15 cellular contexts compared by ENCODE assay signal in the genomic region with DNA sequence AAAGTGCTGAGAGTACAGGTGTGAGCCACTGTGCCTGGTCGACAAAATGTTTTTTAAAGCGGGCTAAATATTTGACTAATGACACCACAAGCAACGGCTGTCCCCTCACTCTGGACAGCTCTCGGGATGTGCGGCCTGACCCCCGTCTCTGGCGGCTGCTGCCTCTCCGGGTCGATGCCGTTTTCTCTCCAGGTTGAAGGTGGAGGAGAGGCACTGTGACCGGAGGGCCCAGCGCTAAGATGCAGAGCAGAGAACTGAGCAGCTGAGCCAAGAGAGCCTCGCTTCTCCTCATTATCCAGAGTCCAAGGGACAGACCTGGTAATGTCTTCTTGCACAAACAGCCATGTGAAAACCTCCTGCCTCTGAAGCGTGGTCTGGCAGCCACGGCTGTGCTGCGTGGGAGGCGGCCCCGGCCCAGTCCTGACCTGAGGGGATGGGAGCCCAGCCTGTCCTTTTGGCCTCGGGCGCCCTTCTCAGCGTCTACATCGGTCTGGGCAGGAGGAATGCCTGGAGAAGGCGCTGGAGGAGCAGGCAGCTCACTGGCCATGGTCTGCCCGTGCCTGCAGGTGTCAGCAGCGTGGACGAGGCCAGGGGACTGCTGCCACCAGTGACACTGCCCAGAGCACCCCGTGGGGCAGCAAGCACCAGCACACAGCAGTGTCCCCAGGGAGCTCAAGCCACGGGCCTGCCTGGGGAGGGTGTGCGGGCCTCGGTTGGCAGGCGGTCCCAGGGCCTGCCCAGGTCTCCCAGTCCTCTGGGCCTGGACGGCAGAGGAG. TPM values are rescaled to one million over a fixed set of nuclear protein-coding genes. Genes with fewer than 3 reads are reported as not detected.
DNase-seq lines count a peak whose midpoint lies in the region; TF ChIP-seq lines count a peak whose summit lies in the region.
"Had no signal": no experiment of that assay in that cellular context is flagged by ENCODE, and none has a peak within 500 bp of the region (broad histone marks: within the 10 kb centered on the region; RNA-seq: fewer than 3 reads in every experiment).

No MANE protein-coding gene starts in this region.

- peaks cover 0 to 6% (median 0%) of the 10 kb centered on the region in 7 donors for H3K9me3 Mint-ChIP-seq in CD14-positive monocyte
- H3K9me3 Mint-ChIP-seq: activated naive CD4-positive, alpha-beta T cell treated with anti-CD3 and anti-CD28 coated beads for 36 hours; brain; dendritic cell treated with granulocyte-macrophage colony-stimulating factor and Interleukin-4, amounts not matched to agents 40 ng/mL and 50 ng/mL, for 4 days had no signal

- H3K4me3 Mint-ChIP-seq in CD14-positive monocyte, result no peak overlapping the region
- H3K4me3 Mint-ChIP-seq: activated naive CD4-positive, alpha-beta T cell treated with anti-CD3 and anti-CD28 coated beads for 36 hours; brain; dendritic cell treated with granulocyte-macrophage colony-stimulating factor and Interleukin-4, amounts not matched to agents 40 ng/mL and 50 ng/mL, for 4 days had no signal

- H3K27ac Mint-ChIP-seq in CD14-positive monocyte, result no peak overlapping the region
- H3K27ac Mint-ChIP-seq: activated naive CD4-positive, alpha-beta T cell treated with anti-CD3 and anti-CD28 coated beads for 36 hours had no signal

- no peak overlapping the region for H3K4me2 ChIP-seq in trophoblast cell (ENCODE audit: low read length)

- no peak overlapping the region for H2AK5ac ChIP-seq in trophoblast cell (ENCODE audit: low read length)

- no peaks in the 10 kb centered on the region for H3K36me3 Mint-ChIP-seq in CD14-positive monocyte

- H2BK12ac ChIP-seq in trophoblast cell (ENCODE audit: low read length), result no peak overlapping the region

- peaks cover 0 to 2% (median 0%) of the 10 kb centered on the region in 3 donors for H3K27me3 Mint-ChIP-seq in CD14-positive monocyte (ENCODE audit: low read depth in 3 of 3)
- H3K27me3 Mint-ChIP-seq: brain; dendritic cell treated with granulocyte-macrophage colony-stimulating factor and Interleukin-4, amounts not matched to agents 40 ng/mL and 50 ng/mL, for 4 days had no signal

- no CpG with 5 or more reads among the region's 32 CpGs for WGBS in trophoblast cell (ENCODE audit: extremely low coverage, insufficient coverage, insufficient read length)

- no peak overlapping the region for H3K23ac ChIP-seq in trophoblast cell (ENCODE audit: low read length)

- H3K14ac ChIP-seq in trophoblast cell (ENCODE audit: low read length), result no peak overlapping the region

- no peak for TF ChIP-seq CTCF in CD14-positive monocyte (IDR thresholded peaks at IDR 0.05)
- no peak for TF ChIP-seq CTCF in left ventricle myocardium inferior (IDR thresholded peaks at IDR 0.05; ENCODE audit: borderline replicate concordance)

- H3K27me3 ChIP-seq in left ventricle myocardium inferior (ENCODE audit: low read depth), result no peaks in the 10 kb centered on the region
- H3K27me3 ChIP-seq in trophoblast cell (ENCODE audit: insufficient read depth, low read length), result no peaks in the 10 kb centered on the region
- H3K27me3 ChIP-seq: suprapubic skin had no signal

- no peak overlapping the region for H3K4me3 ChIP-seq in left ventricle myocardium inferior
- no peak overlapping the region for H3K4me3 ChIP-seq in trophoblast cell (ENCODE audit: low read depth, low read length)
- H3K4me3 ChIP-seq: GM23248, SK-N-MC, suprapubic skin had no signal

- peaks cover 9% of the 10 kb centered on the region for H3K4me1 Mint-ChIP-seq in CD14-positive monocyte

- intact Hi-C loops in CD14-positive monocyte (cut with micrococcal nuclease), result loop anchor here (1.0 kb wide), 1 partner anchor 186 kb away; no protein-coding TSS in a partner anchor
- intact Hi-C loops in left ventricle myocardium inferior (cut with micrococcal nuclease), result loop anchor here (5.0 kb wide), 1 partner anchor 184 kb away; no protein-coding TSS in a partner anchor

- no peak overlapping the region for H3K18ac ChIP-seq in trophoblast cell (ENCODE audit: low read length)

- H2BK5ac ChIP-seq in trophoblast cell (ENCODE audit: low read depth, low read length, poor library complexity), result no peak overlapping the region

- no peak overlapping the region for H4K12ac ChIP-seq in trophoblast cell (ENCODE audit: low read depth, low read length)

- DNase-seq in CD14-positive monocyte (ENCODE audit: low spot score), result peak; percentile 43
- DNase-seq in SK-N-DZ (ENCODE audit: low spot score), result peak; percentile 22
- no peak for DNase-seq in left ventricle myocardium inferior
- peak; percentile 33 to 53 for DNase-seq in trophoblast cell
- DNase-seq in foreskin melanocyte, result no peak
- DNase-seq in D341Med (ENCODE audit: low spot score), result no peak
- no peak for DNase-seq in NCI-H2081 treated with DMSO at 0.1 percent for 48 hours (lab: John Stamatoyannopoulos, UW)
- DNase-seq in NCI-H526 treated with DMSO at 0.1 percent for 48 hours (lab: John Stamatoyannopoulos, UW), result no peak
- DNase-seq: NCI-H510A treated with DMSO at 0.1 percent for 48 hours had no signal

- H3K4ac ChIP-seq in trophoblast cell (ENCODE audit: low read depth, low read length), result no peak overlapping the region

- no peak overlapping the region for H3K9ac ChIP-seq in trophoblast cell (ENCODE audit: low read length)
- H3K9ac ChIP-seq: GM23248 had no signal

- no peak overlapping the region for H4K91ac ChIP-seq in trophoblast cell (ENCODE audit: low read depth, low read length)

- H3K79me2 ChIP-seq in trophoblast cell (ENCODE audit: control insufficient read depth, insufficient read depth, low read length, poor library complexity), result no peaks in the 10 kb centered on the region

- no peaks in the 10 kb centered on the region for H3K9me3 ChIP-seq in left ventricle myocardium inferior (replicated peaks)
- H3K9me3 ChIP-seq in trophoblast cell (ENCODE audit: insufficient read depth, low read depth, low read length), result no peaks in the 10 kb centered on the region
- H3K9me3 ChIP-seq: suprapubic skin had no signal

- H4K8ac ChIP-seq in trophoblast cell (ENCODE audit: low read depth, low read length), result no peak overlapping the region

- H3K36me3 ChIP-seq in left ventricle myocardium inferior (no peaks in the 10 kb centered on the region), trophoblast cell (ENCODE audit: control insufficient read depth in 1 of 2, insufficient read depth in 2 of 2, low read length in 2 of 2) (no peaks in the 10 kb centered on the region)
- H3K36me3 ChIP-seq: suprapubic skin had no signal

- H3K27ac ChIP-seq in left ventricle myocardium inferior (replicated peaks), result peak overlapping the region; percentile 27
- H3K27ac ChIP-seq in trophoblast cell (ENCODE audit: low read depth, low read length), result no peak overlapping the region
- H3K27ac ChIP-seq: GM23248, SK-N-MC, suprapubic skin had no signal

- H3K4me1 ChIP-seq in left ventricle myocardium inferior (peaks cover 13% of the 10 kb centered on the region), trophoblast cell (ENCODE audit: control insufficient read depth in 1 of 2, insufficient read depth in 2 of 2, low read length in 2 of 2) (no peaks in the 10 kb centered on the region)

- no peak overlapping the region for H2AFZ ChIP-seq in trophoblast cell (ENCODE audit: insufficient read depth, low read length, poor library complexity)
- H2AFZ ChIP-seq: GM23248 had no signal

- no peak overlapping the region for H2BK120ac ChIP-seq in trophoblast cell (ENCODE audit: insufficient read depth, low read length, poor library complexity)

- no peaks in the 10 kb centered on the region for H3K79me1 ChIP-seq in trophoblast cell (ENCODE audit: low read length)

RNA-seq across cellular contexts. Expression of a gene that starts 10.3 kb away (rescaled TPM):
- 1 to 10 TPM; 1.5 to 1.7 TPM for polyA plus RNA-seq in CD14-positive monocyte
- polyA plus RNA-seq in SK-N-DZ (2014; cell fraction: cytosol; rRNA removed), result 5.8 and 10.3 TPM in 2 replicates
- polyA plus RNA-seq in SK-N-DZ (2014; cell fraction: nucleus; rRNA removed), result 8.9 and 12.9 TPM in 2 replicates
- 4.5 TPM for total RNA-seq in left ventricle myocardium inferior
- 3.2 and 3.5 TPM in 2 replicates for polyA plus RNA-seq in trophoblast cell (2013)

RNA-seq across cellular contexts. Expression of a gene that starts 10.6 kb away (rescaled TPM):
- 100 to 1,000 TPM; 193 to 235 TPM for polyA plus RNA-seq in CD14-positive monocyte
- polyA plus RNA-seq in SK-N-DZ (2014; cell fraction: cytosol; rRNA removed), result 43.2 and 57.3 TPM in 2 replicates
- 55.7 and 86.5 TPM in 2 replicates for polyA plus RNA-seq in SK-N-DZ (2014; cell fraction: nucleus; rRNA removed)
- 80.5 TPM for total RNA-seq in left ventricle myocardium inferior
- 186 and 190 TPM in 2 replicates for polyA plus RNA-seq in trophoblast cell (2013)

RNA-seq across cellular contexts. Expression of a gene that starts 31.4 kb away (rescaled TPM):
- 10 to 100 TPM in 1 of 2 donors, 1 to 10 TPM in 1; 8.2 to 10.5 TPM for polyA plus RNA-seq in CD14-positive monocyte
- polyA plus RNA-seq in SK-N-DZ (2014; cell fraction: cytosol; rRNA removed), result 22.5 and 23.5 TPM in 2 replicates
- 16.4 and 21.5 TPM in 2 replicates for polyA plus RNA-seq in SK-N-DZ (2014; cell fraction: nucleus; rRNA removed)
- total RNA-seq in left ventricle myocardium inferior, result 15.8 TPM
- 9.4 and 9.5 TPM in 2 replicates for polyA plus RNA-seq in trophoblast cell (2013)

Comparison
In these comparisons a context has a peak if more than half of its experiments do, and no peak if none do; other contexts are left out.
1. DNase-seq: peak in CD14-positive monocyte (single experiment), SK-N-DZ (single experiment) and trophoblast cell (2 of 2); none in left ventricle myocardium inferior (single experiment), foreskin melanocyte (single experiment), D341Med (single experiment), NCI-H2081 treated with DMSO at 0.1 percent for 48 hours (single experiment) and NCI-H526 treated with DMSO at 0.1 percent for 48 hours (single experiment).